15 cellular contexts compared by ENCODE assay signal in genomic region chr15:84671211-84671610, GRCh38. TPM values are rescaled to one million over a fixed set of nuclear protein-coding genes. Genes with fewer than 3 reads are reported as not detected.
DNase-seq lines count a peak whose midpoint lies in the region; ATAC-seq and TF ChIP-seq lines count a peak whose summit lies in the region.
"Had no signal": no experiment of that assay in that cellular context is flagged by ENCODE, and none has a peak within 500 bp of the region (broad histone marks: within the 10 kb centered on the region; RNA-seq: fewer than 3 reads in every experiment).

No MANE protein-coding gene starts in this region.

- H3K36me3 Mint-ChIP-seq in activated CD4-positive, alpha-beta T cell treated with anti-CD3 and anti-CD28 coated beads, Interleukin-2, amount 10 ng/mL, durations not matched to agents 24 days and 14 days (ENCODE audit: low read depth), result peaks cover 57% of the 10 kb centered on the region
- H3K36me3 Mint-ChIP-seq in central memory CD8-positive, alpha-beta T cell (ENCODE audit: insufficient read depth), result peaks cover 26% of the 10 kb centered on the region

- H3K4me3 ChIP-seq in coronary artery, result no peak overlapping the region
- H3K4me3 ChIP-seq: A549, upper lobe of left lung had no signal

- peak overlapping the region; percentile 77 for H3K27ac Mint-ChIP-seq in activated CD4-positive, alpha-beta T cell treated with anti-CD3 and anti-CD28 coated beads, Interleukin-2, amount 10 ng/mL, durations not matched to agents 24 days and 14 days
- peak overlapping the region; percentile 74 for H3K27ac Mint-ChIP-seq in central memory CD8-positive, alpha-beta T cell (ENCODE audit: low read depth)

- DNase-seq in activated CD4-positive, alpha-beta T cell treated with anti-CD3 and anti-CD28 coated beads, Interleukin-2, amount 10 ng/mL, durations not matched to agents 24 days and 14 days, result no peak
- DNase-seq in activated CD4-positive, alpha-beta T cell treated with anti-CD3 and anti-CD28 coated beads, Interleukin-2, amount 50 U/mL, for 1 hour, result no peak
- DNase-seq in HS-5 (ENCODE audit: low read depth), result peak; percentile 28
- DNase-seq in central memory CD8-positive, alpha-beta T cell (ENCODE audit: low spot score in 2 of 2), result no peak
- no peak for DNase-seq in sciatic nerve (ENCODE audit: low spot score)
- no peak for DNase-seq in coronary artery (ENCODE audit: low spot score)
- no peak for DNase-seq in T-helper 1 cell
- DNase-seq: glutamatergic neuron, NCI-H774, nephron progenitor cell, upper lobe of left lung had no signal

- no peak for ATAC-seq in central memory CD8-positive, alpha-beta T cell (replicated peaks; ENCODE audit: extremely low read depth, poor library complexity, severe bottlenecking)
- peak; percentile 74 for ATAC-seq in sciatic nerve
- ATAC-seq in HG03097 (IDR thresholded peaks at IDR 0.05; ENCODE audit: low FRiP score, unreplicated experiment), result no peak

- H3K27ac ChIP-seq in coronary artery, result peak overlapping the region in 1 of 2 donors; percentile 18
- H3K27ac ChIP-seq: A549, upper lobe of left lung had no signal

- no peak overlapping the region for H3K4me3 Mint-ChIP-seq in activated CD4-positive, alpha-beta T cell treated with anti-CD3 and anti-CD28 coated beads, Interleukin-2, amount 10 ng/mL, durations not matched to agents 24 days and 14 days
- no peak overlapping the region for H3K4me3 Mint-ChIP-seq in central memory CD8-positive, alpha-beta T cell
- H3K4me3 Mint-ChIP-seq: IgD-negative memory B cell, nephron progenitor cell had no signal

- intact Hi-C loops in activated CD4-positive, alpha-beta T cell treated with anti-CD3 and anti-CD28 coated beads, Interleukin-2, amount 10 ng/mL, durations not matched to agents 24 days and 14 days (cut with micrococcal nuclease), result no loop called here
- intact Hi-C loops in sciatic nerve (cut with DNase I), result no loop called here

- H3K27me3 Mint-ChIP-seq in activated CD4-positive, alpha-beta T cell treated with anti-CD3 and anti-CD28 coated beads, Interleukin-2, amount 10 ng/mL, durations not matched to agents 24 days and 14 days, result no peaks in the 10 kb centered on the region
- no peaks in the 10 kb centered on the region for H3K27me3 Mint-ChIP-seq in central memory CD8-positive, alpha-beta T cell
- H3K27me3 Mint-ChIP-seq: IgD-negative memory B cell had no signal

- peaks cover 31% of the 10 kb centered on the region for H3K4me1 Mint-ChIP-seq in activated CD4-positive, alpha-beta T cell treated with anti-CD3 and anti-CD28 coated beads, Interleukin-2, amount 10 ng/mL, durations not matched to agents 24 days and 14 days
- peaks cover 11% of the 10 kb centered on the region for H3K4me1 Mint-ChIP-seq in central memory CD8-positive, alpha-beta T cell
- H3K4me1 Mint-ChIP-seq: nephron progenitor cell had no signal

- no peaks in the 10 kb centered on the region for H3K9me3 Mint-ChIP-seq in activated CD4-positive, alpha-beta T cell treated with anti-CD3 and anti-CD28 coated beads, Interleukin-2, amount 10 ng/mL, durations not matched to agents 24 days and 14 days
- no peaks in the 10 kb centered on the region for H3K9me3 Mint-ChIP-seq in central memory CD8-positive, alpha-beta T cell
- H3K9me3 Mint-ChIP-seq: activated T-helper 2 cell treated with anti-CD3 and anti-CD28 coated beads, Interferon-gamma antibody, Interleukin-2, Interleukin-4, amounts not matched to agents 10 μg/mL and 5 μg/mL and 100 μg/mL, durations not matched to agents 14 hours and 24 hours and 36 hours; IgD-negative memory B cell had no signal

- TF ChIP-seq CTCF in coronary artery (IDR thresholded peaks at IDR 0.05), result no peak

RNA-seq across cellular contexts. Expression of gene NMB, which starts 13.2 kb away (rescaled TPM):
- 2.8 and 3.7 TPM in 2 replicates for total RNA-seq in activated CD4-positive, alpha-beta T cell treated with anti-CD3 and anti-CD28 coated beads, Interleukin-2, amount 10 ng/mL, durations not matched to agents 24 days and 14 days
- total RNA-seq in sciatic nerve, result 15.4 TPM

RNA-seq across cellular contexts. Expression of gene WDR73, which starts 17.1 kb away (rescaled TPM):
- total RNA-seq in activated CD4-positive, alpha-beta T cell treated with anti-CD3 and anti-CD28 coated beads, Interleukin-2, amount 10 ng/mL, durations not matched to agents 24 days and 14 days, result 24.5 and 28.0 TPM in 2 replicates
- 29.5 TPM for total RNA-seq in sciatic nerve

RNA-seq across cellular contexts. Expression of gene SEC11A, which starts 44.7 kb away (rescaled TPM):
- total RNA-seq in activated CD4-positive, alpha-beta T cell treated with anti-CD3 and anti-CD28 coated beads, Interleukin-2, amount 10 ng/mL, durations not matched to agents 24 days and 14 days, result 101 and 108 TPM in 2 replicates
- 119 TPM for total RNA-seq in sciatic nerve
